In genomic region chr7:19143930-19144574, GRCh38 we compare ENCODE assay signal across 15 cellular contexts. TPM values are rescaled to one million over a fixed set of nuclear protein-coding genes. Genes with fewer than 3 reads are reported as not detected.
A peak's percentile ranks its signal among the peaks of the same experiment; 100 is the strongest.
DNase-seq lines count a peak whose midpoint lies in the region; ATAC-seq, FAIRE-seq and TF ChIP-seq lines count a peak whose summit lies in the region.
"Had no signal": no experiment of that assay in that cellular context is flagged by ENCODE, and none has a peak within 500 bp of the region (broad histone marks: within the 10 kb centered on the region; RNA-seq: fewer than 3 reads in every experiment).

No MANE protein-coding gene starts in this region.

- no peak overlapping the region for H2AK5ac ChIP-seq in H1 (ENCODE audit: low read depth, low read length)

- in situ Hi-C loops in GM13977 (cut with MboI; ENCODE audit: low pct_unique_long_range_greater_than_20kb, low sequenced_read_pairs, unreplicated experiment): no loop called here

- H2BK15ac ChIP-seq in H1 (ENCODE audit: low read length): peak overlapping the region; percentile 37; the same call in 1 of the 2 replicates

- no peak overlapping the region for H3K56ac ChIP-seq in H1 (replicated peaks; ENCODE audit: insufficient read length, low read depth, low read length)

- H3K36me3 ChIP-seq in SK-N-SH (replicated peaks in 1 of 2; ENCODE audit: control insufficient read depth in 1 of 2, insufficient read depth in 2 of 2, low read length in 1 of 2) (no peaks in the 10 kb centered on the region), H1 (ENCODE audit: control insufficient read depth in 2 of 4, insufficient read depth in 4 of 4, low read length in 3 of 4) (no peaks in the 10 kb centered on the region), mesodermal cell (ENCODE audit: control insufficient read depth, insufficient read depth, low read length) (no peaks in the 10 kb centered on the region), testis (ENCODE audit: low read depth, missing control alignments) (no peaks in the 10 kb centered on the region)

- peaks cover 8% of the 10 kb centered on the region for H3K23me2 ChIP-seq in H1 (ENCODE audit: low read depth, low read length)

- H3K4ac ChIP-seq in H1 (replicated peaks; ENCODE audit: insufficient read length, low read depth, low read length): no peak overlapping the region

- H3K9me3 ChIP-seq in SK-N-SH (no peaks in the 10 kb centered on the region), H1 (ENCODE audit: insufficient read depth in 2 of 2, low read depth in 1 of 2, low read length in 1 of 2) (no peaks in the 10 kb centered on the region), mesodermal cell (ENCODE audit: control insufficient read depth, low read length) (no peaks in the 10 kb centered on the region), testis (no peaks in the 10 kb centered on the region)

- H3K9me2 ChIP-seq in SK-N-SH: 0 out of 2 replicates have a peak, but pooled peaks cover 3% of the 10 kb centered on the region

- TF ChIP-seq CTCF in SK-N-SH (IDR thresholded peaks at IDR 0.05) (no peak), H1 (IDR thresholded peaks at IDR 0.05; ENCODE audit: control extremely low read depth in 1 of 3, insufficient read depth in 1 of 3, low read depth in 1 of 3, low read length in 3 of 3) (no peak), testis (IDR thresholded peaks at IDR 0.05) (no peak), GM13977 (IDR thresholded peaks at IDR 0.05; ENCODE audit: extremely low read depth, insufficient read depth, missing control alignments) (no peak)

- H3K79me2 ChIP-seq in SK-N-SH (ENCODE audit: insufficient read depth): no peaks in the 10 kb centered on the region
- H3K79me2 ChIP-seq in H1 (ENCODE audit: control insufficient read depth in 1 of 2, insufficient read depth in 2 of 2, low read length in 2 of 2): no peaks in the 10 kb centered on the region

- no peaks in the 10 kb centered on the region for H3K4me1 ChIP-seq in SK-N-SH (ENCODE audit: control insufficient read depth in 1 of 2, insufficient read depth in 2 of 2, low read depth in 1 of 2, low read length in 1 of 2)
- peaks cover 0 to 17% (median 9%) of the 10 kb centered on the region in 4 experiments; a peak in 5 of 7 replicates for H3K4me1 ChIP-seq in H1 (replicated peaks in 1 of 4; ENCODE audit: control insufficient read depth in 3 of 4, insufficient read depth in 4 of 4, low read length in 3 of 4)
- no peaks in the 10 kb centered on the region for H3K4me1 ChIP-seq in mesodermal cell (ENCODE audit: control insufficient read depth, insufficient read depth, low read length, poor library complexity, severe bottlenecking)
- H3K4me1 ChIP-seq in testis: peaks cover 3% of the 10 kb centered on the region

- 68% methylated on average over 26 of the region's 26 CpGs for WGBS in SK-N-SH (ENCODE audit: low lambda C conversion rate)
- 0% methylated on average over 23 of the region's 26 CpGs; no CpG with 5 or more reads in 1 of the 2 experiments for WGBS in H1 (ENCODE audit: extremely low coverage in 1 of 2, insufficient coverage in 1 of 2, insufficient read length in 1 of 2, insufficient replicate concordance in 2 of 2, low coverage in 1 of 2, low lambda C conversion rate in 2 of 2, missing lambda C conversion rate in 1 of 2), 2 experiments
- 1% methylated on average over 8 to 13 of the region's 26 CpGs for WGBS in mesodermal cell (ENCODE audit: insufficient coverage in 2 of 2), 2 experiments
- WGBS in testis, 2 donors: 2 to 4% methylated on average over 23 to 26 of the region's 26 CpGs

- no peaks in the 10 kb centered on the region for H3K27me3 ChIP-seq in SK-N-SH (ENCODE audit: insufficient read depth)
- peaks cover 27 to 50% (median 42%) of the 10 kb centered on the region in 4 experiments for H3K27me3 ChIP-seq in H1 (replicated peaks in 1 of 4; ENCODE audit: control insufficient read depth in 3 of 4, extremely low read depth in 1 of 4, insufficient read depth in 3 of 4, low read length in 3 of 4)
- no peaks in the 10 kb centered on the region for H3K27me3 ChIP-seq in testis

- H4K5ac ChIP-seq in H1 (ENCODE audit: insufficient read length, low read depth, low read length): no peak overlapping the region

- no peak overlapping the region for H4K91ac ChIP-seq in H1 (replicated peaks; ENCODE audit: insufficient read length, low read length)

- peak overlapping the region; percentile 63; the same call in 1 of the 2 replicates for H3K18ac ChIP-seq in H1 (ENCODE audit: extremely low read depth, low read length)

- H3K14ac ChIP-seq in H1 (ENCODE audit: insufficient read length): no peak overlapping the region

- H4K8ac ChIP-seq in H1 (ENCODE audit: extremely low read depth, insufficient read depth, low read length): no peak overlapping the region

- no peak overlapping the region for H2BK120ac ChIP-seq in H1 (replicated peaks; ENCODE audit: low read depth, low read length)

- FAIRE-seq in H1 (lab: Jason Lieb, UNC): no peak
- FAIRE-seq: HTR-8/SVneo had no signal

- no peak overlapping the region for H3K27ac ChIP-seq in SK-N-SH (ENCODE audit: low read depth in 2 of 2, low read length in 1 of 2)
- no peak overlapping the region for H3K27ac ChIP-seq in H1 (ENCODE audit: low read depth, low read length)
- no peak overlapping the region for H3K27ac ChIP-seq in mesodermal cell (ENCODE audit: low read depth, low read length, severe bottlenecking)
- no peak overlapping the region for H3K27ac ChIP-seq in testis

- no peak overlapping the region; the same call in 1 of the 2 replicates for H2BK12ac ChIP-seq in H1 (ENCODE audit: low read depth, low read length)

- TF ChIP-seq EP300 in SK-N-SH (IDR thresholded peaks at IDR 0.05; ENCODE audit: borderline replicate concordance in 1 of 2, low read depth in 1 of 2, low read length in 1 of 2): no peak
- TF ChIP-seq EP300 in H1 (IDR thresholded peaks at IDR 0.05; ENCODE audit: borderline replicate concordance in 1 of 2, low read depth in 2 of 2, low read length in 2 of 2): no peak

- intact Hi-C loops in testis (cut with DNase I; ENCODE audit: low total_unique reads): no loop called here

- no peak for TF ChIP-seq POLR2A in H1 (IDR thresholded peaks at IDR 0.05; ENCODE audit: control extremely low read depth in 1 of 2, low read depth in 2 of 2, low read length in 2 of 2)
- no peak for TF ChIP-seq POLR2A in testis (IDR thresholded peaks at IDR 0.05)

- no peaks in the 10 kb centered on the region for H3K79me1 ChIP-seq in H1 (ENCODE audit: low read depth, low read length)

- CTCF ChIA-PET in SK-N-SH (lab: Yijun Ruan, JAX): no interaction called here
- CTCF ChIA-PET in H1 (lab: Charles Lee; ENCODE audit: partially characterized antibody): interaction anchor here (0.6 to 3.0 kb wide), 10 partner anchors 22 to 820 kb away, joined by 3 to 25 read pairs (median 3); no protein-coding TSS in a partner anchor

- H2BK5ac ChIP-seq in H1 (ENCODE audit: low read depth, low read length): no peak overlapping the region

- no peaks in the 10 kb centered on the region for H3F3A ChIP-seq in SK-N-SH (replicated peaks; ENCODE audit: insufficient read depth)

- no peaks in the 10 kb centered on the region for H4K20me1 ChIP-seq in SK-N-SH (ENCODE audit: insufficient read depth)
- H4K20me1 ChIP-seq in H1 (replicated peaks in 1 of 2; ENCODE audit: control insufficient read depth in 1 of 2, insufficient read depth in 2 of 2, low read length in 2 of 2): peaks cover 0 to 2% of the 10 kb centered on the region in 2 experiments

- H3K4me3 ChIP-seq in SK-N-SH (ENCODE audit: low read depth in 2 of 2, low read length in 1 of 2) (no peak overlapping the region), H1 (ENCODE audit: extremely low read depth in 1 of 4, insufficient read depth in 2 of 4, low read depth in 3 of 4, low read length in 4 of 4) (peak overlapping the region; percentile 51 to 72 (median 56)), mesodermal cell (ENCODE audit: extremely low read depth, insufficient read depth, low read length, poor library complexity, severe bottlenecking) (peak overlapping the region; percentile 25), testis (peak overlapping the region; percentile 19 to 32)

- ATAC-seq in SK-N-SH treated with all-trans-retinoic acid at 6 μM for 48 hours (no peak), GM21528 (IDR thresholded peaks at IDR 0.05; ENCODE audit: low FRiP score, unreplicated experiment) (no peak), HG02610 (IDR thresholded peaks at IDR 0.05; ENCODE audit: unreplicated experiment) (no peak)

- DNase-seq in SK-N-SH (peak; percentile 23), H1 (ENCODE audit: low read depth in 1 of 2, low spot score in 2 of 2) (peak in 1 of 2 experiments; percentile 69), testis (no peak), GM13977 (ENCODE audit: low spot score) (no peak)
- DNase-seq: 8988T, COR-L47, NCI-H1092, NCI-H524 had no signal

- POLR2A ChIA-PET in SK-N-SH (lab: Yijun Ruan, JAX) (no interaction called here), H1 (lab: Charles Lee; ENCODE audit: partially characterized antibody) (interaction anchor here (1.0 kb wide), 1 partner anchor 25 kb away, joined by 5 read pairs; no protein-coding TSS in a partner anchor)

- no peak overlapping the region for H3K4me2 ChIP-seq in SK-N-SH
- peak overlapping the region; percentile 95 to 99 for H3K4me2 ChIP-seq in H1 (ENCODE audit: insufficient read depth in 1 of 2, low read depth in 2 of 2, low read length in 2 of 2)

- no peak overlapping the region for H3K9ac ChIP-seq in SK-N-SH
- no peak overlapping the region for H3K9ac ChIP-seq in H1 (replicated peaks in 1 of 4; ENCODE audit: extremely low read depth in 1 of 4, low read depth in 3 of 4, low read length in 3 of 4)

- H3K23ac ChIP-seq in H1 (ENCODE audit: insufficient read length): no peak overlapping the region

- H2AFZ ChIP-seq in SK-N-SH (ENCODE audit: low read depth) (no peak overlapping the region), H1 (ENCODE audit: low read length) (0 out of 2 replicates have a peak overlapping the region, but pooled peaks have one; percentile 42)

- H2BK20ac ChIP-seq in H1 (ENCODE audit: low read length): no peak overlapping the region

- TF ChIP-seq RAD21 in SK-N-SH (IDR thresholded peaks at IDR 0.05; ENCODE audit: low read length) (no peak), H1 (IDR thresholded peaks at IDR 0.05 in 1 of 2, conservative IDR thresholded peaks at IDR 0.05 in 1 of 2; ENCODE audit: low read depth in 2 of 2, low read length in 2 of 2) (no peak)

RNA-seq across cellular contexts. Expression of gene FERD3L, which starts 1.2 kb away (rescaled TPM):
- polyA plus RNA-seq in SK-N-SH (2012; rRNA removed) (not detected in 2 replicates), H1 (2011; rRNA removed) (not detected in 2 replicates), testis (ENCODE audit: insufficient read depth, low read depth, low replicate concordance) (not detected)
- not detected in 2 replicates for polyA plus RNA-seq in SK-N-SH (2012; cell fraction: cytosol; rRNA removed)
- not detected in 2 replicates for polyA plus RNA-seq in SK-N-SH (2012; cell fraction: nucleus; rRNA removed)
- not detected in 2 replicates for total RNA-seq in H1 (2021; fragmentation: NEBNext Ultra II Directional; extraction: Animal tissue kit (Norgen Biotek cat#: 25700))
- polyA plus RNA-seq in H1 (2011; cell fraction: cytosol; rRNA removed): not detected
- polyA plus RNA-seq in H1 (2011; cell fraction: nucleus; rRNA removed): not detected
- polyA plus RNA-seq in H1 (2012, experiment 1 of 2): not detected in 4 replicates
- polyA plus RNA-seq in H1 (2012, experiment 2 of 2): not detected
- polyA plus RNA-seq in H1 (2013, experiment 1 of 2): not detected
- not detected for polyA plus RNA-seq in H1 (2013, experiment 2 of 2)
- not detected in 2 replicates for polyA minus RNA-seq in H1 (2011; rRNA and poly(A)+ RNA removed)
- not detected for polyA minus RNA-seq in H1 (2011; cell fraction: cytosol; rRNA and poly(A)+ RNA removed)
- polyA minus RNA-seq in H1 (2011; cell fraction: nucleus; rRNA and poly(A)+ RNA removed): not detected
- polyA plus RNA-seq in mesodermal cell (2013, experiment 1 of 2): not detected
- not detected for polyA plus RNA-seq in mesodermal cell (2013, experiment 2 of 2)
- total RNA-seq in testis: not detected
- total RNA-seq: activated naive CD8-positive, alpha-beta T cell treated with anti-CD3 and anti-CD28 coated beads, Interleukin-2, amount 10 ng/mL, durations not matched to agents 7 days and 5 days; pulmonary artery endothelial cell had no signal

RNA-seq across cellular contexts. Expression of gene TWIST1, which starts 26.6 kb away (rescaled TPM):
- polyA plus RNA-seq in SK-N-SH (2012; rRNA removed): 162 and 170 TPM in 2 replicates
- 95.7 and 147 TPM in 2 replicates for polyA plus RNA-seq in SK-N-SH (2012; cell fraction: cytosol; rRNA removed)
- polyA plus RNA-seq in SK-N-SH (2012; cell fraction: nucleus; rRNA removed): 208 and 254 TPM in 2 replicates
- total RNA-seq in H1 (2021; fragmentation: NEBNext Ultra II Directional; extraction: Animal tissue kit (Norgen Biotek cat#: 25700)): 0.31 and 0.52 TPM in 2 replicates
- 0.29 and 0.75 TPM in 2 replicates for polyA plus RNA-seq in H1 (2011; rRNA removed)
- polyA plus RNA-seq in H1 (2011; cell fraction: cytosol; rRNA removed): 0.53 TPM
- 0.41 TPM for polyA plus RNA-seq in H1 (2011; cell fraction: nucleus; rRNA removed)
- 0.24 to 0.75 TPM (median 0.48 TPM) in 3 of 4 replicates, not detected in the other for polyA plus RNA-seq in H1 (2012, experiment 1 of 2)
- 0.20 TPM for polyA plus RNA-seq in H1 (2012, experiment 2 of 2)
- polyA plus RNA-seq in H1 (2013, experiment 1 of 2): 0.75 TPM
- polyA plus RNA-seq in H1 (2013, experiment 2 of 2): 0.77 TPM
- not detected in 2 replicates for polyA minus RNA-seq in H1 (2011; rRNA and poly(A)+ RNA removed)
- polyA minus RNA-seq in H1 (2011; cell fraction: cytosol; rRNA and poly(A)+ RNA removed): not detected
- polyA minus RNA-seq in H1 (2011; cell fraction: nucleus; rRNA and poly(A)+ RNA removed): 0.90 TPM
- 19.1 TPM for polyA plus RNA-seq in mesodermal cell (2013, experiment 1 of 2)
- polyA plus RNA-seq in mesodermal cell (2013, experiment 2 of 2): 17.5 TPM
- total RNA-seq in testis: 10 to 100 TPM; 11.7 to 22.5 TPM
- 5.2 TPM for polyA plus RNA-seq in testis (ENCODE audit: insufficient read depth, low read depth, low replicate concordance)
- total RNA-seq: activated naive CD8-positive, alpha-beta T cell treated with anti-CD3 and anti-CD28 coated beads, Interleukin-2, amount 10 ng/mL, durations not matched to agents 7 days and 5 days had no signal

Comparison
In these comparisons a context has a peak if more than half of its experiments do, and no peak if none do; other contexts are left out.
1. H3K4me3 ChIP-seq: peak in H1 (4 of 4), mesodermal cell (single experiment) and testis (2 of 2); none in SK-N-SH (0 of 2).
2. RNA of gene TWIST1, which starts 26.6 kb away (polyA plus RNA-seq): 95.7 to 254 TPM in SK-N-SH; 5.2 TPM in testis (single experiment) and 0.20 to 0.77 TPM in H1; every median in the first group is over 10 times any median in the second.